18 cellular contexts compared by ENCODE assay signal in genomic region chr14:69055125-69055524, GRCh38.
DNase-seq lines count a peak whose midpoint lies in the region; ATAC-seq, FAIRE-seq and TF ChIP-seq lines count a peak whose summit lies in the region.
"Had no signal": no experiment of that assay in that cellular context is flagged by ENCODE, and none has a peak within 500 bp of the region (broad histone marks: within the 10 kb centered on the region; RNA-seq: fewer than 3 reads in every experiment).

No MANE protein-coding gene starts in this region.

- no peaks in the 10 kb centered on the region for H3K27me3 Mint-ChIP-seq in stimulated activated naive CD8-positive, alpha-beta T cell treated with anti-CD3 and anti-CD28 coated beads, Interleukin-15, amount 100 ng/mL, for 72 hours

- H2BK12ac ChIP-seq in mesenchymal stem cell (ENCODE audit: low read length in 2 of 2), result peak overlapping the region; percentile 66 to 69

- H3K27ac ChIP-seq in brain microvascular endothelial cell (peak overlapping the region; percentile 94), mesenchymal stem cell (ENCODE audit: low read length, poor library complexity, severe bottlenecking) (peak overlapping the region; percentile 92), kidney (ENCODE audit: low read depth in 2 of 2, low read length in 2 of 2) (no peak overlapping the region)
- H3K27ac ChIP-seq: A549, breast epithelium had no signal

- peak overlapping the region; percentile 30 for H4K91ac ChIP-seq in mesenchymal stem cell (ENCODE audit: low read length)

- no peak overlapping the region for H3K23ac ChIP-seq in mesenchymal stem cell (ENCODE audit: low read length in 2 of 2)

- no peak overlapping the region for H2BK5ac ChIP-seq in mesenchymal stem cell (ENCODE audit: low read depth, low read length, poor library complexity, severe bottlenecking)

- peak overlapping the region; percentile 52 for H2BK120ac ChIP-seq in mesenchymal stem cell (ENCODE audit: low read depth, low read length)

- no peak overlapping the region for H2AFZ ChIP-seq in mesenchymal stem cell (ENCODE audit: low read depth, low read length)

- 13% methylated on average over 21 of the region's 21 CpGs for WGBS in mesenchymal stem cell

- H3K9me3 Mint-ChIP-seq in stimulated activated naive CD8-positive, alpha-beta T cell treated with anti-CD3 and anti-CD28 coated beads, Interleukin-15, amount 100 ng/mL, for 72 hours, result no peaks in the 10 kb centered on the region
- H3K9me3 Mint-ChIP-seq: activated T-helper 1 cell treated with anti-CD3 and anti-CD28 coated beads, Interleukin-12 subunit alpha, Interleukin-12 subunit beta, Interleukin-2, Interleukin-4 antibody, amounts not matched to agents 30 ng/mL and 10 ng/mL and 1 ng/mL, durations not matched to agents 14 hours and 24 hours and 36 hours; nephron had no signal

- in situ Hi-C loops in brain microvascular endothelial cell (cut with HindIII; ENCODE audit: low pct_ligation_motif_present, low sequenced_read_pairs), result no loop called here

- H3K4me3 ChIP-seq in brain microvascular endothelial cell (ENCODE audit: low read depth, low read length) (no peak overlapping the region), mesenchymal stem cell (ENCODE audit: insufficient read depth in 1 of 2, low read depth in 1 of 2, low read length in 2 of 2) (no peak overlapping the region), kidney (ENCODE audit: low read length in 2 of 2) (no peak overlapping the region)
- H3K4me3 ChIP-seq: A549, breast epithelium had no signal

- no peak overlapping the region for H3K27ac Mint-ChIP-seq in stimulated activated naive CD8-positive, alpha-beta T cell treated with anti-CD3 and anti-CD28 coated beads, Interleukin-15, amount 100 ng/mL, for 72 hours
- H3K27ac Mint-ChIP-seq: activated T-helper 1 cell treated with anti-CD3 and anti-CD28 coated beads, Interleukin-12 subunit alpha, Interleukin-12 subunit beta, Interleukin-2, Interleukin-4 antibody, amounts not matched to agents 30 ng/mL and 10 ng/mL and 1 ng/mL, durations not matched to agents 14 hours and 24 hours and 36 hours had no signal

- no peak overlapping the region for H3K14ac ChIP-seq in mesenchymal stem cell (ENCODE audit: low read length in 2 of 2)

- H3K9ac ChIP-seq in mesenchymal stem cell (ENCODE audit: low read length) (no peak overlapping the region), kidney (ENCODE audit: low read length in 2 of 2) (no peak overlapping the region)

- H3K18ac ChIP-seq in mesenchymal stem cell (ENCODE audit: low read depth in 1 of 2, low read length in 2 of 2), result peak overlapping the region; percentile 19 to 72

- peak; percentile 50 for ATAC-seq in stimulated activated naive CD8-positive, alpha-beta T cell treated with anti-CD3 and anti-CD28 coated beads, Interleukin-15, Interleukin-2, amounts not matched to agents 100 U/mL and 50 U/mL, for 24 hours
- no peak for ATAC-seq in stimulated activated naive CD8-positive, alpha-beta T cell treated with anti-CD3 and anti-CD28 coated beads, Interleukin-15, amount 100 ng/mL, for 72 hours
- ATAC-seq in HG02678 (IDR thresholded peaks at IDR 0.05; ENCODE audit: unreplicated experiment), result no peak
- ATAC-seq in GM21619 (IDR thresholded peaks at IDR 0.05; ENCODE audit: unreplicated experiment), result no peak
- ATAC-seq: A549, left colon, sciatic nerve had no signal

- peaks cover 22% of the 10 kb centered on the region for H3K4me1 ChIP-seq in mesenchymal stem cell (ENCODE audit: control insufficient read depth, insufficient read depth, low read depth, low read length)
- peaks cover 12 to 26% of the 10 kb centered on the region in 2 donors for H3K4me1 ChIP-seq in kidney (ENCODE audit: control insufficient read depth in 1 of 2, insufficient read depth in 1 of 2, low read depth in 1 of 2, low read length in 2 of 2)

- H3K9me3 ChIP-seq in mesenchymal stem cell (ENCODE audit: control insufficient read depth, low read length) (no peaks in the 10 kb centered on the region), kidney (ENCODE audit: control insufficient read depth in 1 of 2, low read length in 2 of 2) (no peaks in the 10 kb centered on the region)
- H3K9me3 ChIP-seq: A549, breast epithelium had no signal

- no peak overlapping the region for H3K4me3 Mint-ChIP-seq in stimulated activated naive CD8-positive, alpha-beta T cell treated with anti-CD3 and anti-CD28 coated beads, Interleukin-15, amount 100 ng/mL, for 72 hours
- H3K4me3 Mint-ChIP-seq: activated T-helper 1 cell treated with anti-CD3 and anti-CD28 coated beads, Interleukin-12 subunit alpha, Interleukin-12 subunit beta, Interleukin-2, Interleukin-4 antibody, amounts not matched to agents 30 ng/mL and 10 ng/mL and 1 ng/mL, durations not matched to agents 14 hours and 24 hours and 36 hours; nephron had no signal

- H3K79me1 ChIP-seq in mesenchymal stem cell (replicated peaks; ENCODE audit: low read length, poor library complexity, severe bottlenecking), result peaks cover 15% of the 10 kb centered on the region

- peaks cover 42% of the 10 kb centered on the region for H3K4me1 Mint-ChIP-seq in stimulated activated naive CD8-positive, alpha-beta T cell treated with anti-CD3 and anti-CD28 coated beads, Interleukin-15, amount 100 ng/mL, for 72 hours

- H2BK15ac ChIP-seq in mesenchymal stem cell (ENCODE audit: low read depth, poor library complexity, severe bottlenecking), result no peak overlapping the region

- FAIRE-seq in kidney (lab: Jason Lieb, UNC), result no peak
- FAIRE-seq: A549 had no signal

- peak overlapping the region in 1 of 2 experiments; percentile 15 for H3K4ac ChIP-seq in mesenchymal stem cell (ENCODE audit: low read depth in 1 of 2, low read length in 2 of 2)

- no peak overlapping the region for H3K4me2 ChIP-seq in mesenchymal stem cell (ENCODE audit: low read length, poor library complexity, severe bottlenecking)
- H3K4me2 ChIP-seq: A549 had no signal

- peak overlapping the region; percentile 70 for H2AK5ac ChIP-seq in mesenchymal stem cell (ENCODE audit: low read length, severe bottlenecking)

- intact Hi-C loops in kidney (cut with DNase I), result no loop called here

- DNase-seq in stimulated activated naive CD8-positive, alpha-beta T cell treated with anti-CD3 and anti-CD28 coated beads, Interleukin-15, Interleukin-2, amounts not matched to agents 100 U/mL and 50 U/mL, for 24 hours, result no peak
- DNase-seq in stimulated activated naive CD8-positive, alpha-beta T cell treated with anti-CD3 and anti-CD28 coated beads, Interleukin-15, amount 100 ng/mL, for 72 hours, result no peak
- peak; percentile 100 for DNase-seq in brain microvascular endothelial cell
- peak; percentile 99 for DNase-seq in mesenchymal stem cell
- DNase-seq in kidney, result no peak
- no peak for DNase-seq in NCI-H510A (lab: John Stamatoyannopoulos, UW)
- DNase-seq: glutamatergic neuron, left colon, NCI-H2029 treated with DMSO at 0.1 percent for 48 hours, NCI-H82, SIG-M5 had no signal

- TF ChIP-seq CTCF in brain microvascular endothelial cell (IDR thresholded peaks at IDR 0.05; ENCODE audit: low read depth, low read length, missing control alignments) (no peak), kidney (IDR thresholded peaks at IDR 0.05; ENCODE audit: borderline replicate concordance, extremely low read depth, insufficient read depth) (no peak)

- H3K27me3 ChIP-seq in brain microvascular endothelial cell (replicated peaks) (no peaks in the 10 kb centered on the region), mesenchymal stem cell (ENCODE audit: control insufficient read depth in 1 of 2, insufficient read depth in 1 of 2, low read length in 2 of 2) (no peaks in the 10 kb centered on the region)
- H3K27me3 ChIP-seq: breast epithelium had no signal

- peak overlapping the region; percentile 27 for H4K8ac ChIP-seq in mesenchymal stem cell (ENCODE audit: low read length)

- H3K36me3 ChIP-seq in brain microvascular endothelial cell (replicated peaks) (peaks cover 19% of the 10 kb centered on the region), mesenchymal stem cell (ENCODE audit: control insufficient read depth in 1 of 2, insufficient read depth in 2 of 2, low read depth in 1 of 2, low read length in 2 of 2) (peaks cover 29 to 59% of the 10 kb centered on the region in 2 experiments), kidney (ENCODE audit: control insufficient read depth in 1 of 2, insufficient read depth in 2 of 2, low read length in 2 of 2) (peaks cover 26 to 35% of the 10 kb centered on the region in 2 donors)
- H3K36me3 ChIP-seq: breast epithelium had no signal

Comparison
In these comparisons a context has a peak if more than half of its experiments do, and no peak if none do; other contexts are left out.
1. DNase-seq: peak in brain microvascular endothelial cell (single experiment) and mesenchymal stem cell (single experiment); none in stimulated activated naive CD8-positive, alpha-beta T cell treated with anti-CD3 and anti-CD28 coated beads, Interleukin-15, Interleukin-2, amounts not matched to agents 100 U/mL and 50 U/mL, for 24 hours (single experiment), stimulated activated naive CD8-positive, alpha-beta T cell treated with anti-CD3 and anti-CD28 coated beads, Interleukin-15, amount 100 ng/mL, for 72 hours (0 of 2), kidney (single experiment) and NCI-H510A (single experiment).
2. H3K27ac ChIP-seq: peak in brain microvascular endothelial cell (single experiment) and mesenchymal stem cell (single experiment); none in kidney (0 of 2).